In genomic region chr1:84402501-84402900, GRCh38 we compare ENCODE assay signal across 29 cellular contexts. TPM values are rescaled to one million over a fixed set of nuclear protein-coding genes. Genes with fewer than 3 reads are reported as not detected.
"Had no signal": no experiment of that assay in that cellular context is flagged by ENCODE, and none has a peak within 500 bp of the region (broad histone marks: within the 10 kb centered on the region; RNA-seq: fewer than 3 reads in every experiment).

No MANE protein-coding gene starts in this region.

- DNase-seq: Karpas-422, MM.1S, MV-4-11, NCI-H1092, NCI-H1105, NCI-H1417 treated with DMSO at 0.1 percent for 48 hours, NCI-H1436 treated with DMSO at 0.1 percent for 48 hours, NCI-H1694 treated with DMSO at 0.1 percent for 48 hours, NCI-H187 treated with DMSO at 0.1 percent for 48 hours, NCI-H2029, NCI-H2171 treated with DMSO at 0.1 percent for 48 hours, NCI-H2227 treated with DMSO at 0.1 percent for 48 hours, NCI-H345, NCI-H510A, NCI-H524, NCI-H526, NCI-H774, SHP77, SIG-M5, SJCRH30, SK-N-SH, SW 1271, T-helper 1 cell had no signal

- FAIRE-seq: RCC 7860 had no signal

RNA-seq across cellular contexts. Expression of gene DNASE2B, which starts 4.2 kb away (rescaled TPM):
- total RNA-seq: LHCN-M2, MCF 10A, PC-9, Right ventricle myocardium inferior, RPMI7951, SJCRH30 had no signal
